In genomic region chr1:231691618-231692259, GRCh38 we compare ENCODE assay signal across 9 cellular contexts.
DNase-seq lines count a peak whose midpoint lies in the region; ATAC-seq, FAIRE-seq and TF ChIP-seq lines count a peak whose summit lies in the region.
"Had no signal": no experiment of that assay in that cellular context is flagged by ENCODE, and none has a peak within 500 bp of the region (broad histone marks: within the 10 kb centered on the region; RNA-seq: fewer than 3 reads in every experiment).

No MANE protein-coding gene starts in this region.

- H3K4me1 ChIP-seq in A549 (no peaks in the 10 kb centered on the region), mammary epithelial cell (ENCODE audit: insufficient read depth, low read length) (no peaks in the 10 kb centered on the region), OCI-LY7 (ENCODE audit: insufficient read depth, low read length, poor library complexity, severe bottlenecking) (no peaks in the 10 kb centered on the region)

- CTCF ChIA-PET in A549 (lab: Yijun Ruan, JAX) (interaction anchor here (0.8 to 1.9 kb wide), 7 partner anchors 10 to 919 kb away, joined by 3 to 7 read pairs (median 3); no protein-coding TSS in a partner anchor), mammary epithelial cell (lab: Charles Lee; ENCODE audit: low non-redundant PET) (no interaction called here), OCI-LY7 (lab: Charles Lee; ENCODE audit: unreplicated experiment) (no interaction called here)

- H4K20me1 ChIP-seq in mammary epithelial cell (ENCODE audit: insufficient read depth, low read length) (no peaks in the 10 kb centered on the region), OCI-LY7 (ENCODE audit: insufficient read depth, low read length) (no peaks in the 10 kb centered on the region)

- H3K4me3 ChIP-seq in A549 (no peak overlapping the region), mammary epithelial cell (replicated peaks in 1 of 3; ENCODE audit: insufficient read depth in 1 of 3, low read depth in 2 of 3, low read length in 3 of 3) (no peak overlapping the region), kidney epithelial cell (ENCODE audit: low read depth, low read length) (no peak overlapping the region), OCI-LY7 (ENCODE audit: low read depth, low read length, poor library complexity, severe bottlenecking) (no peak overlapping the region)

- dilution Hi-C loops in mammary epithelial cell (cut with HindIII; ENCODE audit: low sequenced_read_pairs) = no loop called here

- H3K9me2 ChIP-seq in OCI-LY7 (ENCODE audit: insufficient read depth, low read length) = no peaks in the 10 kb centered on the region

- no peak for TF ChIP-seq POLR2A in A549 (IDR thresholded peaks at IDR 0.05; ENCODE audit: low read length)

- in situ Hi-C loops in mammary epithelial cell (cut with MboI; ENCODE audit: low sequenced_read_pairs in 2 of 2) = no loop called here

- TF ChIP-seq EP300 in A549 (IDR thresholded peaks at IDR 0.05) = no peak

- TF ChIP-seq CTCF in A549 (IDR thresholded peaks at IDR 0.05) = peak; percentile 47
- TF ChIP-seq CTCF in mammary epithelial cell (conservative IDR thresholded peaks at IDR 0.05 in 1 of 2, IDR thresholded peaks at IDR 0.05 in 1 of 2; ENCODE audit: extremely low read depth in 1 of 2, insufficient read depth in 1 of 2, low read depth in 1 of 2, low read length in 2 of 2) = peak; percentile 67 to 71
- peak; percentile 85 for TF ChIP-seq CTCF in kidney epithelial cell (IDR thresholded peaks at IDR 0.05; ENCODE audit: insufficient read depth, low read length, poor library complexity, severe bottlenecking)
- TF ChIP-seq CTCF in OCI-LY7 (conservative IDR thresholded peaks at IDR 0.05; ENCODE audit: low read length) = no peak

- H2AFZ ChIP-seq in mammary epithelial cell (ENCODE audit: low read depth, low read length) (no peak overlapping the region), OCI-LY7 (ENCODE audit: low read length) (no peak overlapping the region)

- H3K9ac ChIP-seq in mammary epithelial cell (ENCODE audit: insufficient read depth, low read length) = no peak overlapping the region

- POLR2A ChIA-PET in A549 (lab: Yijun Ruan, JAX) = no interaction called here
- POLR2A ChIA-PET in OCI-LY7 (lab: Charles Lee) = no interaction called here

- BruUV-seq in mammary epithelial cell (replicated peaks; lab: Mats Ljungman, UMichigan) (no TSS peak), OCI-LY7 (replicated peaks; lab: Mats Ljungman, UMichigan) (no TSS peak)

- H3K36me3 ChIP-seq in mammary epithelial cell (ENCODE audit: insufficient read depth, low read length) = no peaks in the 10 kb centered on the region
- no peaks in the 10 kb centered on the region for H3K36me3 ChIP-seq in kidney epithelial cell (ENCODE audit: control insufficient read depth, insufficient read depth, low read length)
- H3K36me3 ChIP-seq in OCI-LY7 (ENCODE audit: insufficient read depth, low read length) = no peaks in the 10 kb centered on the region

- H3K27ac ChIP-seq in A549 (no peak overlapping the region), mammary epithelial cell (ENCODE audit: insufficient read depth, low read depth, low read length) (no peak overlapping the region), OCI-LY7 (ENCODE audit: low read depth, low read length, poor library complexity, severe bottlenecking) (no peak overlapping the region)
- H3K27ac ChIP-seq: VCaP had no signal

- no peak overlapping the region for H3K4me2 ChIP-seq in A549
- no peak overlapping the region for H3K4me2 ChIP-seq in mammary epithelial cell (ENCODE audit: insufficient read depth, low read depth, low read length)
- H3K4me2 ChIP-seq in OCI-LY7 (ENCODE audit: low read length) = no peak overlapping the region

- intact Hi-C loops in mammary epithelial cell (cut with micrococcal nuclease) = no loop called here
- intact Hi-C loops in OCI-LY7 (cut with micrococcal nuclease; ENCODE audit: unreplicated experiment) = no loop called here

- ATAC-seq in A549 (peak; percentile 90 to 98), HG03280 (IDR thresholded peaks at IDR 0.05; ENCODE audit: unreplicated experiment) (no peak)

- H3K79me2 ChIP-seq in mammary epithelial cell (ENCODE audit: insufficient read depth, low read length) (no peaks in the 10 kb centered on the region), OCI-LY7 (ENCODE audit: insufficient read depth, low read depth, low read length) (no peaks in the 10 kb centered on the region)

- H3K27me3 ChIP-seq in mammary epithelial cell (ENCODE audit: insufficient read depth, low read length) (no peaks in the 10 kb centered on the region), kidney epithelial cell (ENCODE audit: control insufficient read depth, insufficient read depth, low read length) (no peaks in the 10 kb centered on the region)

- 43% methylated on average over 17 of the region's 17 CpGs for WGBS in A549 (ENCODE audit: missing lambda C conversion rate)
- 39% methylated on average over 17 of the region's 17 CpGs for WGBS in mammary epithelial cell (ENCODE audit: low coverage, missing lambda C conversion rate)

- H3K9me3 ChIP-seq in A549 = no peaks in the 10 kb centered on the region
- no peaks in the 10 kb centered on the region for H3K9me3 ChIP-seq in mammary epithelial cell (replicated peaks; ENCODE audit: insufficient read depth, low read length)
- H3K9me3 ChIP-seq in OCI-LY7 (ENCODE audit: low read length) = no peaks in the 10 kb centered on the region

- DNase-seq in A549 (ENCODE audit: low read depth in 1 of 2, low spot score in 1 of 2) (peak; percentile 34 to 55), HTR-8/SVneo (ENCODE audit: insufficient read length, low spot score) (peak; percentile 39), mammary epithelial cell (peak; percentile 21), kidney epithelial cell (ENCODE audit: low read depth) (no peak), OCI-LY7 (ENCODE audit: low spot score) (no peak), DMS79 (lab: John Stamatoyannopoulos, UW) (no peak)
- no peak for DNase-seq in activated CD4-positive, alpha-beta T cell treated with anti-CD3 and anti-CD28 coated beads for 4 hours

- FAIRE-seq in A549 (lab: Jason Lieb, UNC) (no peak), HTR-8/SVneo (lab: Jason Lieb, UNC) (peak; percentile 59)

- TF ChIP-seq RAD21 in A549 (conservative IDR thresholded peaks at IDR 0.05 in 1 of 2, IDR thresholded peaks at IDR 0.05 in 1 of 2) = peak in 1 of 2 experiments; percentile 30; a peak in 1 of 5 replicates

TF ChIP-seq in A549, 52 proteins besides CTCF, POLR2A, EP300 and RAD21:
- no peak for TF ChIP-seq MAFK (IDR thresholded peaks at IDR 0.05; ENCODE audit: partially characterized antibody)
- no peak for TF ChIP-seq JUN (IDR thresholded peaks at IDR 0.05)
- no peak for TF ChIP-seq HES2 (IDR thresholded peaks at IDR 0.05)
- no peak for TF ChIP-seq REST (IDR thresholded peaks at IDR 0.05)
- TF ChIP-seq NPAS2 (CRISPR knock-in tag; IDR thresholded peaks at IDR 0.05; ENCODE audit: borderline replicate concordance) = no peak
- TF ChIP-seq, protein P1, sequence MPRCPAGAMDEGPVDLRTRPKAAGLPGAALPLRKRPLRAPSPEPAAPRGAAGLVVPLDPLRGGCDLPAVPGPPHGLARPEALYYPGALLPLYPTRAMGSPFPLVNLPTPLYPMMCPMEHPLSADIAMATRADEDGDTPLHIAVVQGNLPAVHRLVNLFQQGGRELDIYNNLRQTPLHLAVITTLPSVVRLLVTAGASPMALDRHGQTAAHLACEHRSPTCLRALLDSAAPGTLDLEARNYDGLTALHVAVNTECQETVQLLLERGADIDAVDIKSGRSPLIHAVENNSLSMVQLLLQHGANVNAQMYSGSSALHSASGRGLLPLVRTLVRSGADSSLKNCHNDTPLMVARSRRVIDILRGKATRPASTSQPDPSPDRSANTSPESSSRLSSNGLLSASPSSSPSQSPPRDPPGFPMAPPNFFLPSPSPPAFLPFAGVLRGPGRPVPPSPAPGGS (IDR thresholded peaks at IDR 0.05) = no peak
- TF ChIP-seq EHMT2 (IDR thresholded peaks at IDR 0.05; ENCODE audit: low read depth) = no peak
- TF ChIP-seq, protein P2, sequence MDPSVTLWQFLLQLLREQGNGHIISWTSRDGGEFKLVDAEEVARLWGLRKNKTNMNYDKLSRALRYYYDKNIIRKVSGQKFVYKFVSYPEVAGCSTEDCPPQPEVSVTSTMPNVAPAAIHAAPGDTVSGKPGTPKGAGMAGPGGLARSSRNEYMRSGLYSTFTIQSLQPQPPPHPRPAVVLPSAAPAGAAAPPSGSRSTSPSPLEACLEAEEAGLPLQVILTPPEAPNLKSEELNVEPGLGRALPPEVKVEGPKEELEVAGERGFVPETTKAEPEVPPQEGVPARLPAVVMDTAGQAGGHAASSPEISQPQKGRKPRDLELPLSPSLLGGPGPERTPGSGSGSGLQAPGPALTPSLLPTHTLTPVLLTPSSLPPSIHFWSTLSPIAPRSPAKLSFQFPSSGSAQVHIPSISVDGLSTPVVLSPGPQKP (IDR thresholded peaks at IDR 0.05; ENCODE audit: low read depth, low read length) = no peak
- TF ChIP-seq ESRRA (IDR thresholded peaks at IDR 0.05; ENCODE audit: borderline replicate concordance, low read length) = no peak

Comparison
In these comparisons a context has a peak if more than half of its experiments do, and no peak if none do; other contexts are left out.
1. DNase-seq: peak in A549 (2 of 2), HTR-8/SVneo (single experiment) and mammary epithelial cell (single experiment); none in kidney epithelial cell (single experiment), OCI-LY7 (single experiment), DMS79 (single experiment) and activated CD4-positive, alpha-beta T cell treated with anti-CD3 and anti-CD28 coated beads for 4 hours (0 of 2).